ENCODE assay signal across 13 cellular contexts in genomic region chr3:158770254-158771017, GRCh38. TPM values are rescaled to one million over a fixed set of nuclear protein-coding genes. Genes with fewer than 3 reads are reported as not detected.
DNase-seq lines count a peak whose midpoint lies in the region; ATAC-seq and TF ChIP-seq lines count a peak whose summit lies in the region.
"Had no signal": no experiment of that assay in that cellular context is flagged by ENCODE, and none has a peak within 500 bp of the region (broad histone marks: within the 10 kb centered on the region; RNA-seq: fewer than 3 reads in every experiment).

No MANE protein-coding gene starts in this region.

- H3K36me3 ChIP-seq in muscle layer of colon (ENCODE audit: insufficient read depth, low read length), result no peaks in the 10 kb centered on the region
- H3K36me3 ChIP-seq in left lung, result no peaks in the 10 kb centered on the region
- H3K36me3 ChIP-seq: adrenal gland had no signal

- no peak overlapping the region for H3K4me3 Mint-ChIP-seq in activated CD8-positive, alpha-beta T cell treated with anti-CD3 and anti-CD28 coated beads for 36 hours
- H3K4me3 Mint-ChIP-seq: CD14-positive monocyte had no signal

- POLR2A ChIA-PET in activated CD8-positive, alpha-beta T cell treated with anti-CD3 and anti-CD28 coated beads for 36 hours (lab: Charles Lee), result no interaction called here

- H3K4me1 ChIP-seq in muscle layer of colon (ENCODE audit: insufficient read depth, low read length) (peaks cover 82% of the 10 kb centered on the region), left lung (peaks cover 28 to 33% of the 10 kb centered on the region in 2 donors)

- no peak for ATAC-seq in activated CD8-positive, alpha-beta T cell treated with anti-CD3 and anti-CD28 coated beads for 36 hours
- ATAC-seq in GM21447 (IDR thresholded peaks at IDR 0.05; ENCODE audit: unreplicated experiment) (no peak), left lung (no peak)

- TF ChIP-seq CTCF in choroid plexus epithelial cell (conservative IDR thresholded peaks at IDR 0.05; ENCODE audit: low read depth, low read length) (no peak), left lung (IDR thresholded peaks at IDR 0.05) (no peak)
- TF ChIP-seq CTCF in activated CD8-positive, alpha-beta T cell treated with anti-CD3 and anti-CD28 coated beads for 36 hours (IDR thresholded peaks at IDR 0.05), result no peak

- H3K9me3 ChIP-seq in muscle layer of colon (ENCODE audit: low read length) (no peaks in the 10 kb centered on the region), left lung (no peaks in the 10 kb centered on the region)
- H3K9me3 ChIP-seq: adrenal gland had no signal

- H3K4me3 ChIP-seq in choroid plexus epithelial cell (ENCODE audit: low read depth, low read length) (no peak overlapping the region), muscle layer of colon (ENCODE audit: low read depth in 1 of 2, low read length in 2 of 2) (no peak overlapping the region), left lung (no peak overlapping the region)
- H3K4me3 ChIP-seq: adrenal gland had no signal

- H3K9ac ChIP-seq in muscle layer of colon (ENCODE audit: low read length), result no peak overlapping the region

- CTCF ChIA-PET in activated CD8-positive, alpha-beta T cell treated with anti-CD3 and anti-CD28 coated beads for 36 hours (lab: Charles Lee), result no interaction called here

- intact Hi-C loops in activated CD8-positive, alpha-beta T cell treated with anti-CD3 and anti-CD28 coated beads for 36 hours (cut with micrococcal nuclease), result no loop called here
- intact Hi-C loops in left lung (cut with DNase I), result no loop called here

- H3K27ac ChIP-seq in muscle layer of colon (ENCODE audit: low read depth, low read length) (peak overlapping the region; percentile 17), left lung (no peak overlapping the region)

- DNase-seq in AG08395 (ENCODE audit: low spot score) (peak; percentile 64), LHCN-M2 (ENCODE audit: low read depth) (peak; percentile 64), choroid plexus epithelial cell (ENCODE audit: low read depth) (peak; percentile 92), left lung (no peak)
- no peak for DNase-seq in activated CD8-positive, alpha-beta T cell treated with anti-CD3 and anti-CD28 coated beads for 36 hours
- DNase-seq in activated naive CD4-positive, alpha-beta T cell treated with anti-CD3 and anti-CD28 coated beads, Interleukin-2, amount 50 U/mL, for 16 hours, result no peak
- DNase-seq: adrenal gland; stimulated activated naive CD4-positive, alpha-beta T cell treated with Interleukin-2 at 50 U/mL for 16 hours had no signal

- H3K27me3 Mint-ChIP-seq in activated CD8-positive, alpha-beta T cell treated with anti-CD3 and anti-CD28 coated beads for 36 hours, result no peaks in the 10 kb centered on the region

- H3K27me3 ChIP-seq in muscle layer of colon (ENCODE audit: control insufficient read depth in 1 of 2, insufficient read depth in 2 of 2, low read length in 2 of 2), result no peaks in the 10 kb centered on the region
- no peaks in the 10 kb centered on the region for H3K27me3 ChIP-seq in left lung
- H3K27me3 ChIP-seq: adrenal gland had no signal

- no peak overlapping the region for H3K27ac Mint-ChIP-seq in activated CD8-positive, alpha-beta T cell treated with anti-CD3 and anti-CD28 coated beads for 36 hours
- H3K27ac Mint-ChIP-seq: CD14-positive monocyte had no signal

- H3K4me1 Mint-ChIP-seq in activated CD8-positive, alpha-beta T cell treated with anti-CD3 and anti-CD28 coated beads for 36 hours (ENCODE audit: low read depth), result peaks cover 2% of the 10 kb centered on the region
- H3K4me1 Mint-ChIP-seq: CD14-positive monocyte had no signal

- H3K9me3 Mint-ChIP-seq in activated CD8-positive, alpha-beta T cell treated with anti-CD3 and anti-CD28 coated beads for 36 hours, result no peaks in the 10 kb centered on the region
- H3K9me3 Mint-ChIP-seq: CD14-positive monocyte had no signal

- no peaks in the 10 kb centered on the region for H3K36me3 Mint-ChIP-seq in activated CD8-positive, alpha-beta T cell treated with anti-CD3 and anti-CD28 coated beads for 36 hours (ENCODE audit: low read depth)
- H3K36me3 Mint-ChIP-seq: CD14-positive monocyte had no signal

RNA-seq across cellular contexts. Expression of gene MFSD1, which starts 31.4 kb away (rescaled TPM):
- total RNA-seq in LHCN-M2 (2014; rRNA removed), result 107 and 116 TPM in 2 replicates
- 35.9 TPM for polyA plus RNA-seq in LHCN-M2 (2012)
- 1 to 10 TPM; 9.2 to 9.7 TPM for total RNA-seq in activated CD8-positive, alpha-beta T cell treated with anti-CD3 and anti-CD28 coated beads for 36 hours
- total RNA-seq in left lung, result 100 to 1,000 TPM in 1 of 2 donors, 10 to 100 TPM in 1; 86.4 to 134 TPM

RNA-seq across cellular contexts. Expression of gene RARRES1, which starts 38.2 kb away (rescaled TPM):
- total RNA-seq in LHCN-M2 (2014; rRNA removed), result 0.26 and 0.34 TPM in 2 replicates
- polyA plus RNA-seq in LHCN-M2 (2012), result 0.26 TPM
- not detected for total RNA-seq in activated CD8-positive, alpha-beta T cell treated with anti-CD3 and anti-CD28 coated beads for 36 hours
- total RNA-seq in left lung, result 100 to 1,000 TPM in 1 of 2 donors, 10 to 100 TPM in 1; 52.4 to 131 TPM
- total RNA-seq: activated CD8-positive, alpha-beta memory T cell treated with anti-CD3 and anti-CD28 coated beads for 36 hours; T-helper 1 cell treated with Interleukin-12 subunit alpha and Interleukin-12 subunit beta and Interleukin-4 antibody, amounts not matched to agents 30 ng/mL and 1 ng/mL, for 36 hours had no signal
- polyA plus RNA-seq: CD14-positive monocyte had no signal

Comparison
In these comparisons a context has a peak if more than half of its experiments do, and no peak if none do; other contexts are left out.
1. DNase-seq: peak in AG08395 (single experiment), LHCN-M2 (single experiment) and choroid plexus epithelial cell (single experiment); none in activated CD8-positive, alpha-beta T cell treated with anti-CD3 and anti-CD28 coated beads for 36 hours (single experiment), activated naive CD4-positive, alpha-beta T cell treated with anti-CD3 and anti-CD28 coated beads, Interleukin-2, amount 50 U/mL, for 16 hours (single experiment) and left lung (0 of 2).
2. RNA of gene MFSD1, which starts 31.4 kb away (total RNA-seq): 86.4 to 134 TPM in left lung and 107 to 116 TPM in LHCN-M2; 9.2 to 9.7 TPM in activated CD8-positive, alpha-beta T cell treated with anti-CD3 and anti-CD28 coated beads for 36 hours; every median in the first group is over 4 times any median in the second.
3. RNA of gene RARRES1, which starts 38.2 kb away (total RNA-seq): 52.4 to 131 TPM in left lung; 0.26 to 0.34 TPM in LHCN-M2 and not detected in activated CD8-positive, alpha-beta T cell treated with anti-CD3 and anti-CD28 coated beads for 36 hours; every median in the first group is over 10 times any median in the second.